ENCODE assay signal across 20 cellular contexts in genomic region chr4:153212755-153213154, GRCh38. TPM values are rescaled to one million over a fixed set of nuclear protein-coding genes. Genes with fewer than 3 reads are reported as not detected.
DNase-seq lines count a peak whose midpoint lies in the region; ATAC-seq and TF ChIP-seq lines count a peak whose summit lies in the region.
"Had no signal": no experiment of that assay in that cellular context is flagged by ENCODE, and none has a peak within 500 bp of the region (broad histone marks: within the 10 kb centered on the region; RNA-seq: fewer than 3 reads in every experiment).

No MANE protein-coding gene starts in this region.

- peak; percentile 28 for DNase-seq in activated CD4-positive, alpha-beta T cell treated with anti-CD3 and anti-CD28 coated beads for 36 hours
- DNase-seq in activated CD4-positive, alpha-beta T cell treated with anti-CD3 and anti-CD28 coated beads, Interleukin-2, amount 50 U/mL, for 1 hour = no peak
- DNase-seq in activated naive CD8-positive, alpha-beta T cell treated with anti-CD3 and anti-CD28 coated beads, Interleukin-2, amount 50 U/mL, for 24 hours = no peak
- DNase-seq in heart right ventricle = peak in 1 of 2 donors; percentile 22
- no peak for DNase-seq in suprapubic skin (ENCODE audit: low spot score in 2 of 2)
- DNase-seq in GM19240 (ENCODE audit: insufficient read length, low spot score) = no peak
- no peak for DNase-seq in body of pancreas
- DNase-seq: activated CD4-positive, CD25-positive, alpha-beta regulatory T cell treated with anti-CD3 and anti-CD28 coated beads, Interleukin-2, amount 50 U/mL, for 72 hours; CD4-positive, alpha-beta memory T cell; left cardiac atrium; naive thymus-derived CD4-positive, alpha-beta T cell; NCI-H1092 treated with DMSO at 0.1 percent for 48 hours; NCI-H510A treated with DMSO at 0.1 percent for 48 hours; stimulated activated CD4-positive, alpha-beta T cell treated with anti-CD3 and anti-CD28 coated beads, Interleukin-15, amount 100 ng/mL, for 24 hours; T-helper 17 cell had no signal

- POLR2A ChIA-PET in activated CD4-positive, alpha-beta T cell treated with anti-CD3 and anti-CD28 coated beads for 36 hours (lab: Charles Lee) = interaction anchor here (0.7 kb wide), 1 partner anchor 126 kb away, joined by 5 read pairs; no protein-coding TSS in a partner anchor

- intact Hi-C loops in activated CD4-positive, alpha-beta T cell treated with anti-CD3 and anti-CD28 coated beads for 36 hours (cut with DNase I, micrococcal nuclease) = no loop called here
- intact Hi-C loops in heart right ventricle (cut with DNase I) = no loop called here
- intact Hi-C loops in body of pancreas (cut with DNase I) = loop anchor here (10.0 kb wide), 1 partner anchor 102 kb away; no protein-coding TSS in a partner anchor

- ATAC-seq in activated CD4-positive, alpha-beta T cell treated with anti-CD3 and anti-CD28 coated beads for 36 hours = peak; percentile 70
- ATAC-seq in activated naive CD8-positive, alpha-beta T cell treated with anti-CD3 and anti-CD28 coated beads, Interleukin-2, amount 50 U/mL, for 24 hours = peak; percentile 49
- ATAC-seq in heart right ventricle (peak in 7 of 8 donors; percentile 57 to 90 (median 79)), HG02623 (IDR thresholded peaks at IDR 0.05; ENCODE audit: unreplicated experiment) (no peak), body of pancreas (no peak)
- ATAC-seq: HCT116; K562; naive thymus-derived CD4-positive, alpha-beta T cell; T-helper 17 cell had no signal

- TF ChIP-seq POLR2A in suprapubic skin (IDR thresholded peaks at IDR 0.05) (no peak), body of pancreas (IDR thresholded peaks at IDR 0.05) (no peak)

- TF ChIP-seq CTCF in heart right ventricle (IDR thresholded peaks at IDR 0.05) (no peak), suprapubic skin (IDR thresholded peaks at IDR 0.05) (no peak), body of pancreas (IDR thresholded peaks at IDR 0.05) (no peak)

- H3K27me3 ChIP-seq in heart right ventricle (no peaks in the 10 kb centered on the region), suprapubic skin (no peaks in the 10 kb centered on the region), body of pancreas (no peaks in the 10 kb centered on the region)

- no peak overlapping the region for H3K4me3 Mint-ChIP-seq in activated CD4-positive, alpha-beta T cell treated with anti-CD3 and anti-CD28 coated beads for 36 hours
- peak overlapping the region; percentile 10 for H3K4me3 Mint-ChIP-seq in activated naive CD8-positive, alpha-beta T cell treated with anti-CD3 and anti-CD28 coated beads, Interleukin-2, amount 50 U/mL, for 24 hours
- H3K4me3 Mint-ChIP-seq: activated naive CD8-positive, alpha-beta T cell; CD4-positive, alpha-beta memory T cell; naive thymus-derived CD4-positive, alpha-beta T cell; T-helper 17 cell had no signal

- H3K27ac ChIP-seq in heart right ventricle (no peak overlapping the region), suprapubic skin (peak overlapping the region; percentile 21), body of pancreas (no peak overlapping the region)
- H3K27ac ChIP-seq: thoracic aorta had no signal

- H3K36me3 ChIP-seq in heart right ventricle (no peaks in the 10 kb centered on the region), suprapubic skin (no peaks in the 10 kb centered on the region), body of pancreas (replicated peaks in 1 of 2; ENCODE audit: insufficient read depth in 1 of 2, low read depth in 2 of 2) (no peaks in the 10 kb centered on the region)
- H3K36me3 ChIP-seq: thoracic aorta had no signal

- H3K4me3 ChIP-seq in heart right ventricle = no peak overlapping the region
- H3K4me3 ChIP-seq in suprapubic skin = no peak overlapping the region
- no peak overlapping the region for H3K4me3 ChIP-seq in body of pancreas
- H3K4me3 ChIP-seq: K562, thoracic aorta had no signal

- H3K27ac Mint-ChIP-seq in activated CD4-positive, alpha-beta T cell treated with anti-CD3 and anti-CD28 coated beads for 36 hours = no peak overlapping the region
- H3K27ac Mint-ChIP-seq in activated naive CD8-positive, alpha-beta T cell treated with anti-CD3 and anti-CD28 coated beads, Interleukin-2, amount 50 U/mL, for 24 hours = no peak overlapping the region
- H3K27ac Mint-ChIP-seq: activated naive CD8-positive, alpha-beta T cell; T-helper 17 cell had no signal

- 66 to 86% methylated on average over 1 of the region's 1 CpG for WGBS in heart right ventricle, 2 donors
- 41% methylated on average over 1 of the region's 1 CpG for WGBS in suprapubic skin
- WGBS in body of pancreas, 2 donors = 71 to 100% methylated on average over 1 of the region's 1 CpG

- H3K27me3 Mint-ChIP-seq in activated CD4-positive, alpha-beta T cell treated with anti-CD3 and anti-CD28 coated beads for 36 hours = no peaks in the 10 kb centered on the region
- peaks cover 7% of the 10 kb centered on the region for H3K27me3 Mint-ChIP-seq in activated naive CD8-positive, alpha-beta T cell treated with anti-CD3 and anti-CD28 coated beads, Interleukin-2, amount 50 U/mL, for 24 hours
- H3K27me3 Mint-ChIP-seq: activated naive CD8-positive, alpha-beta T cell had no signal

- H3K9me3 ChIP-seq in heart right ventricle = no peaks in the 10 kb centered on the region
- H3K9me3 ChIP-seq in suprapubic skin = no peaks in the 10 kb centered on the region
- no peaks in the 10 kb centered on the region for H3K9me3 ChIP-seq in body of pancreas
- H3K9me3 ChIP-seq: thoracic aorta had no signal

- H3K4me1 ChIP-seq in heart right ventricle = peaks cover 0 to 35% (median 10%) of the 10 kb centered on the region in 9 donors
- peaks cover 11% of the 10 kb centered on the region for H3K4me1 ChIP-seq in suprapubic skin
- H3K4me1 ChIP-seq in body of pancreas = peaks cover 12% of the 10 kb centered on the region

- peaks cover 7% of the 10 kb centered on the region for H3K4me1 Mint-ChIP-seq in activated CD4-positive, alpha-beta T cell treated with anti-CD3 and anti-CD28 coated beads for 36 hours
- H3K4me1 Mint-ChIP-seq in activated naive CD8-positive, alpha-beta T cell treated with anti-CD3 and anti-CD28 coated beads, Interleukin-2, amount 50 U/mL, for 24 hours = peaks cover 20% of the 10 kb centered on the region

- peaks cover 1% of the 10 kb centered on the region for H3K9me3 Mint-ChIP-seq in activated CD4-positive, alpha-beta T cell treated with anti-CD3 and anti-CD28 coated beads for 36 hours (ENCODE audit: low read depth)
- no peaks in the 10 kb centered on the region for H3K9me3 Mint-ChIP-seq in activated naive CD8-positive, alpha-beta T cell treated with anti-CD3 and anti-CD28 coated beads, Interleukin-2, amount 50 U/mL, for 24 hours
- H3K9me3 Mint-ChIP-seq: CD4-positive, alpha-beta memory T cell; naive thymus-derived CD4-positive, alpha-beta T cell had no signal

- CTCF ChIA-PET in activated CD4-positive, alpha-beta T cell treated with anti-CD3 and anti-CD28 coated beads for 36 hours (lab: Charles Lee) = no interaction called here

- no peak for TF ChIP-seq EP300 in suprapubic skin (IDR thresholded peaks at IDR 0.05)

- H3K36me3 Mint-ChIP-seq in activated CD4-positive, alpha-beta T cell treated with anti-CD3 and anti-CD28 coated beads for 36 hours (ENCODE audit: low read depth) = no peaks in the 10 kb centered on the region
- H3K36me3 Mint-ChIP-seq in activated naive CD8-positive, alpha-beta T cell treated with anti-CD3 and anti-CD28 coated beads, Interleukin-2, amount 50 U/mL, for 24 hours (ENCODE audit: low read depth) = no peaks in the 10 kb centered on the region
- H3K36me3 Mint-ChIP-seq: activated naive CD8-positive, alpha-beta T cell; CD4-positive, alpha-beta memory T cell; naive thymus-derived CD4-positive, alpha-beta T cell had no signal

RNA-seq across cellular contexts. Expression of gene TRIM2, which starts 8.5 kb away (rescaled TPM):
- total RNA-seq in activated CD4-positive, alpha-beta T cell treated with anti-CD3 and anti-CD28 coated beads for 36 hours = 1 to 10 TPM; 1.0 to 1.6 TPM
- total RNA-seq in heart right ventricle (10 to 100 TPM; 15.2 to 33.2 (median 20.7) TPM), suprapubic skin (10 to 100 TPM; 17.3 to 45.1 (median 37.5) TPM), body of pancreas (10 to 100 TPM; 31.3 to 42.0 TPM)
- 1 to 10 TPM; 2.8 to 8.2 TPM for polyA plus RNA-seq in heart right ventricle

Comparison
In these comparisons a context has a peak if more than half of its experiments do, and no peak if none do; other contexts are left out.
1. ATAC-seq: peak in activated CD4-positive, alpha-beta T cell treated with anti-CD3 and anti-CD28 coated beads for 36 hours (single experiment), activated naive CD8-positive, alpha-beta T cell treated with anti-CD3 and anti-CD28 coated beads, Interleukin-2, amount 50 U/mL, for 24 hours (single experiment) and heart right ventricle (7 of 8); none in HG02623 (single experiment) and body of pancreas (single experiment).
2. RNA of gene TRIM2, which starts 8.5 kb away (total RNA-seq): 17.3 to 45.1 TPM in suprapubic skin, 31.3 to 42.0 TPM in body of pancreas and 15.2 to 33.2 TPM in heart right ventricle; 1.0 to 1.6 TPM in activated CD4-positive, alpha-beta T cell treated with anti-CD3 and anti-CD28 coated beads for 36 hours; every median in the first group is over 4 times any median in the second.